In the genomic region with DNA sequence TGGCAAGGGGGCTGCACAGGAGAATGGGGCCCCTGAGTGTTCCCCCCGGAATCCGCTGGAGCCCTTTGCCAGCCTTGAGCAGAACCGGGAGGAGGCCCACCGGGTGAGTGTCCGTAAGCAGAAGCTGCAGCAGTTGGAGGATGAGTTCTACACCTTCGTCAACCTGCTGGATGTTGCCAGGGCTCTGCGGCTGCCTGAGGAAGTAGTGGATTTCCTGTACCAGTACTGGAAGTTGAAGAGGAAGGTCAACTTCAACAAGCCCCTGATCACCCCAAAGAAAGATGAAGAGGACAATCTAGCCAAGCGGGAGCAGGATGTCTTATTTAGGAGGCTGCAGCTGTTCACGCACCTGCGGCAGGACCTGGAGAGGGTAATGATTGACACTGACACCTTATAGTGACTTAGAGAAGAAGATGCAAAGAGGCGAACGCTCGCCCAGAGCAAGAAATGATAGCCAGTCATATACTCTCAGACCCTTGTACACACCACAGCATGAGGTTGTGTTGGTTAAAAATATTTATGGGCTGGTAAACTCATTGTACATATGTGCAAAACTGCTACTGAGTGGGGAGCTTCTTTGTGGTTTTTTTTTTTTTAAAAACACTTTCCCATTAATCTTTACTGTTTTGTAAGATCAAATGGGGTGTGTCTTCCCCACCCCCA, we compare ENCODE assay signal across 8 cellular contexts. TPM values are rescaled to one million over a fixed set of nuclear protein-coding genes. Genes with fewer than 3 reads are reported as not detected.
DNase-seq lines count a peak whose midpoint lies in the region; ATAC-seq, FAIRE-seq and TF ChIP-seq lines count a peak whose summit lies in the region.

No MANE protein-coding gene starts in this region.

- H3K27me3 Mint-ChIP-seq in activated T-cell treated with anti-CD3 and anti-CD28 coated beads, Interleukin-2, amount 50 U/mL, for 4 hours (ENCODE audit: low read depth) = no peaks in the 10 kb centered on the region
- H3K27me3 Mint-ChIP-seq in T-helper 1 cell treated with Interleukin-12 subunit alpha and Interleukin-12 subunit beta and Interleukin-4 antibody, amounts not matched to agents 30 μg/mL and 1 μg/mL, for 36 hours (ENCODE audit: low read depth) = no peaks in the 10 kb centered on the region

- H3K4me1 ChIP-seq in pancreas = peaks cover 0 to 6% (median 5%) of the 10 kb centered on the region in 3 donors

- no peak for FAIRE-seq in pancreas (lab: Jason Lieb, UNC)

- H3K9me3 Mint-ChIP-seq in activated T-cell treated with anti-CD3 and anti-CD28 coated beads, Interleukin-2, amount 50 U/mL, for 4 hours = no peaks in the 10 kb centered on the region
- no peaks in the 10 kb centered on the region for H3K9me3 Mint-ChIP-seq in T-helper 1 cell treated with Interleukin-12 subunit alpha and Interleukin-12 subunit beta and Interleukin-4 antibody, amounts not matched to agents 30 μg/mL and 1 μg/mL, for 36 hours
- H3K9me3 Mint-ChIP-seq in stimulated activated effector memory CD8-positive, alpha-beta T cell treated with anti-CD3 and anti-CD28 coated beads, Interleukin-12 subunit alpha, Interleukin-12 subunit beta, amount 100 ng/mL, for 72 hours = no peaks in the 10 kb centered on the region

- H3K4me3 Mint-ChIP-seq in activated T-cell treated with anti-CD3 and anti-CD28 coated beads, Interleukin-2, amount 50 U/mL, for 4 hours = peak overlapping the region; percentile 11
- H3K4me3 Mint-ChIP-seq in T-helper 1 cell treated with Interleukin-12 subunit alpha and Interleukin-12 subunit beta and Interleukin-4 antibody, amounts not matched to agents 30 μg/mL and 1 μg/mL, for 36 hours = peak overlapping the region; percentile 74
- peak overlapping the region; percentile 29 for H3K4me3 Mint-ChIP-seq in stimulated activated effector memory CD8-positive, alpha-beta T cell treated with anti-CD3 and anti-CD28 coated beads, Interleukin-12 subunit alpha, Interleukin-12 subunit beta, amount 100 ng/mL, for 72 hours

- 89 to 90% methylated on average over 13 of the region's 13 CpGs for WGBS in pancreas, 2 donors

- H3K4me1 Mint-ChIP-seq in activated T-cell treated with anti-CD3 and anti-CD28 coated beads, Interleukin-2, amount 50 U/mL, for 4 hours (ENCODE audit: low read depth) = peaks cover 37% of the 10 kb centered on the region
- H3K4me1 Mint-ChIP-seq in T-helper 1 cell treated with Interleukin-12 subunit alpha and Interleukin-12 subunit beta and Interleukin-4 antibody, amounts not matched to agents 30 μg/mL and 1 μg/mL, for 36 hours (ENCODE audit: low read depth) = peaks cover 50% of the 10 kb centered on the region
- peaks cover 62% of the 10 kb centered on the region for H3K4me1 Mint-ChIP-seq in stimulated activated effector memory CD8-positive, alpha-beta T cell treated with anti-CD3 and anti-CD28 coated beads, Interleukin-12 subunit alpha, Interleukin-12 subunit beta, amount 100 ng/mL, for 72 hours

- no peaks in the 10 kb centered on the region for H3K9me3 ChIP-seq in pancreas

- H3K27ac Mint-ChIP-seq in T-helper 1 cell treated with Interleukin-12 subunit alpha and Interleukin-12 subunit beta and Interleukin-4 antibody, amounts not matched to agents 30 μg/mL and 1 μg/mL, for 36 hours = peak overlapping the region; percentile 83
- H3K27ac Mint-ChIP-seq in stimulated activated effector memory CD8-positive, alpha-beta T cell treated with anti-CD3 and anti-CD28 coated beads, Interleukin-12 subunit alpha, Interleukin-12 subunit beta, amount 100 ng/mL, for 72 hours = peak overlapping the region; percentile 84

- peak; percentile 5 to 6 for ATAC-seq in activated T-cell treated with anti-CD3 and anti-CD28 coated beads, Interleukin-2, amount 50 U/mL, for 4 hours
- peak; percentile 17 for ATAC-seq in HG02759 (IDR thresholded peaks at IDR 0.05; ENCODE audit: unreplicated experiment)
- peak; percentile 38 for ATAC-seq in stimulated activated effector memory CD8-positive, alpha-beta T cell treated with anti-CD3 and anti-CD28 coated beads, Interleukin-12 subunit alpha, Interleukin-12 subunit beta, amount 100 ng/mL, for 72 hours
- ATAC-seq in pancreas = no peak

- TF ChIP-seq CTCF in pancreas (IDR thresholded peaks at IDR 0.05) = no peak

- no peak for DNase-seq in activated T-cell treated with anti-CD3 and anti-CD28 coated beads, Interleukin-2, amount 50 U/mL, for 4 hours
- no peak for DNase-seq in activated T-cell treated with anti-CD3 and anti-CD28 coated beads for 4 hours
- no peak for DNase-seq in stimulated activated effector memory CD8-positive, alpha-beta T cell treated with anti-CD3 and anti-CD28 coated beads, Interleukin-12 subunit alpha, Interleukin-12 subunit beta, amount 100 ng/mL, for 72 hours (ENCODE audit: low spot score in 2 of 2)
- no peak for DNase-seq in T-helper 9 cell
- DNase-seq in pancreas = no peak
- DNase-seq in NCI-H187 treated with DMSO at 0.1 percent for 48 hours (lab: John Stamatoyannopoulos, UW) = no peak

- H3K36me3 Mint-ChIP-seq in activated T-cell treated with anti-CD3 and anti-CD28 coated beads, Interleukin-2, amount 50 U/mL, for 4 hours (ENCODE audit: insufficient read depth) = peaks cover 50% of the 10 kb centered on the region
- peaks cover 52% of the 10 kb centered on the region for H3K36me3 Mint-ChIP-seq in T-helper 1 cell treated with Interleukin-12 subunit alpha and Interleukin-12 subunit beta and Interleukin-4 antibody, amounts not matched to agents 30 μg/mL and 1 μg/mL, for 36 hours (ENCODE audit: low read depth)
- H3K36me3 Mint-ChIP-seq in stimulated activated effector memory CD8-positive, alpha-beta T cell treated with anti-CD3 and anti-CD28 coated beads, Interleukin-12 subunit alpha, Interleukin-12 subunit beta, amount 100 ng/mL, for 72 hours = peaks cover 100% of the 10 kb centered on the region

- H3K27me3 ChIP-seq in pancreas = no peaks in the 10 kb centered on the region

- no peak overlapping the region for H3K4me3 ChIP-seq in pancreas

- intact Hi-C loops in pancreas (cut with DNase I) = loop anchor here in 2 of 3 donors (10.0 kb wide), 2 partner anchors 297 to 407 kb away; no protein-coding TSS in a partner anchor

- no peak overlapping the region for H3K27ac ChIP-seq in pancreas

- H3K36me3 ChIP-seq in pancreas = peaks cover 4 to 56% (median 41%) of the 10 kb centered on the region in 3 donors

RNA-seq across cellular contexts. Expression of a gene that starts 52.5 kb away (rescaled TPM):
- 10 to 100 TPM; 30.0 to 40.5 (median 39.1) TPM for total RNA-seq in activated T-cell treated with anti-CD3 and anti-CD28 coated beads, Interleukin-2, amount 50 U/mL, for 4 hours
- total RNA-seq in pancreas = 10 to 100 TPM; 28.6 to 92.1 (median 36.0) TPM
- 10 to 100 TPM; 21.9 to 37.8 TPM for polyA plus RNA-seq in pancreas

Comparison
In these comparisons a context has a peak if more than half of its experiments do, and no peak if none do; other contexts are left out.
1. ATAC-seq: peak in activated T-cell treated with anti-CD3 and anti-CD28 coated beads, Interleukin-2, amount 50 U/mL, for 4 hours (2 of 2), HG02759 (single experiment) and stimulated activated effector memory CD8-positive, alpha-beta T cell treated with anti-CD3 and anti-CD28 coated beads, Interleukin-12 subunit alpha, Interleukin-12 subunit beta, amount 100 ng/mL, for 72 hours (single experiment); none in pancreas (0 of 4).
2. H3K4me3 Mint-ChIP-seq: peak in every context shown above with its lines; median percentile 74 in T-helper 1 cell treated with Interleukin-12 subunit alpha and Interleukin-12 subunit beta and Interleukin-4 antibody, amounts not matched to agents 30 μg/mL and 1 μg/mL, for 36 hours; 29 in stimulated activated effector memory CD8-positive, alpha-beta T cell treated with anti-CD3 and anti-CD28 coated beads, Interleukin-12 subunit alpha, Interleukin-12 subunit beta, amount 100 ng/mL, for 72 hours; 11 in activated T-cell treated with anti-CD3 and anti-CD28 coated beads, Interleukin-2, amount 50 U/mL, for 4 hours.